ENCODE assay signal across 8 cellular contexts in the genomic region with DNA sequence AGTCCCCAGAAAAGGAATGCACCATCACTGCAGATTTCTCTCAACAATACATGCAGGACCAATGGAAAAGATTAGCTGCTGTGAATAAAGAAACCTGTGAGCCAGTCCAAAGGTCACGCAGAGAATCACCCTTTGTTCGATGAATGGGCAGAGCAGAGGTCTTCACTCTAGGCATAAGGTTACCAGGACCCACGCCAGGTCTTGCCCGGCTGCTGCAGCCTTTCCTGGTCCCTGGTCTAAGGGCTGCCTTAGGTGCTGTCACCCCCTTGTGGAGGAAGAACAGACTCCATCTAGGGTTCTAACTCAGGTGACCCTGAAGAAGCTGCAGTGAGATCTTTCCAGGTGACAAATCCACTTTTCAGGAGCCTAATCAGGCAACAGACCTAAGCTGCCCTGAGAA. TPM values are rescaled to one million over a fixed set of nuclear protein-coding genes. Genes with fewer than 3 reads are reported as not detected.
DNase-seq lines count a peak whose midpoint lies in the region; ATAC-seq and TF ChIP-seq lines count a peak whose summit lies in the region.

No MANE protein-coding gene starts in this region.

- H3K4me1 Mint-ChIP-seq in activated CD8-positive, alpha-beta memory T cell treated with anti-CD3 and anti-CD28 coated beads, Interleukin-2, amount 10 ng/mL, durations not matched to agents 7 days and 5 days: peaks cover 67% of the 10 kb centered on the region
- H3K4me1 Mint-ChIP-seq in activated naive CD4-positive, alpha-beta T cell treated with anti-CD3 and anti-CD28 coated beads for 36 hours (ENCODE audit: low read depth): peaks cover 38% of the 10 kb centered on the region

- intact Hi-C loops in activated naive CD4-positive, alpha-beta T cell treated with anti-CD3 and anti-CD28 coated beads for 36 hours (cut with micrococcal nuclease): loop anchor here (5.0 kb wide), 1 partner anchor 71 kb away; no protein-coding TSS in a partner anchor
- intact Hi-C loops in stomach (cut with DNase I; ENCODE audit: low total_unique reads): no loop called here

- H3K4me1 ChIP-seq in right atrium auricular region (peaks cover 0 to 11% of the 10 kb centered on the region in 2 donors), stomach (peaks cover 0 to 29% (median 5%) of the 10 kb centered on the region in 4 donors)

- H3K4me3 ChIP-seq in MG63: no peak overlapping the region
- H3K4me3 ChIP-seq in right atrium auricular region: no peak overlapping the region
- no peak overlapping the region for H3K4me3 ChIP-seq in stomach

- WGBS in stomach, 5 donors: 20 to 43% (median 31%) methylated on average over 4 of the region's 4 CpGs

- no peak overlapping the region for H3K27ac Mint-ChIP-seq in activated CD8-positive, alpha-beta memory T cell treated with anti-CD3 and anti-CD28 coated beads, Interleukin-2, amount 10 ng/mL, durations not matched to agents 7 days and 5 days
- no peak overlapping the region for H3K27ac Mint-ChIP-seq in activated naive CD4-positive, alpha-beta T cell treated with anti-CD3 and anti-CD28 coated beads for 36 hours

- no peaks in the 10 kb centered on the region for H3K27me3 ChIP-seq in MG63
- H3K27me3 ChIP-seq in right atrium auricular region: no peaks in the 10 kb centered on the region
- no peaks in the 10 kb centered on the region for H3K27me3 ChIP-seq in stomach

- no peak overlapping the region for H3K4me3 Mint-ChIP-seq in activated CD8-positive, alpha-beta memory T cell treated with anti-CD3 and anti-CD28 coated beads, Interleukin-2, amount 10 ng/mL, durations not matched to agents 7 days and 5 days
- no peak overlapping the region for H3K4me3 Mint-ChIP-seq in activated naive CD4-positive, alpha-beta T cell treated with anti-CD3 and anti-CD28 coated beads for 36 hours

- peaks cover 34% of the 10 kb centered on the region for H3K36me3 ChIP-seq in MG63
- H3K36me3 ChIP-seq in right atrium auricular region: peaks cover 54% of the 10 kb centered on the region
- peaks cover 44 to 89% (median 77%) of the 10 kb centered on the region in 4 donors for H3K36me3 ChIP-seq in stomach

- TF ChIP-seq POLR2A in stomach (IDR thresholded peaks at IDR 0.05): no peak

- H3K27ac ChIP-seq in right atrium auricular region (no peak overlapping the region), stomach (no peak overlapping the region)

- no peaks in the 10 kb centered on the region for H3K27me3 Mint-ChIP-seq in activated CD8-positive, alpha-beta memory T cell treated with anti-CD3 and anti-CD28 coated beads, Interleukin-2, amount 10 ng/mL, durations not matched to agents 7 days and 5 days
- no peaks in the 10 kb centered on the region for H3K27me3 Mint-ChIP-seq in activated naive CD4-positive, alpha-beta T cell treated with anti-CD3 and anti-CD28 coated beads for 36 hours (ENCODE audit: low read depth)

- peak; percentile 68 for DNase-seq in activated CD8-positive, alpha-beta memory T cell treated with anti-CD3 and anti-CD28 coated beads, Interleukin-2, amount 10 ng/mL, durations not matched to agents 7 days and 5 days
- DNase-seq in activated CD8-positive, alpha-beta memory T cell treated with anti-CD3 and anti-CD28 coated beads for 24 hours: no peak
- DNase-seq in MG63 (peak; percentile 27), right atrium auricular region (ENCODE audit: low spot score) (no peak), stomach (peak; percentile 72), DMS79 treated with DMSO at 0.1 percent for 48 hours (lab: John Stamatoyannopoulos, UW) (no peak), NK-92 (lab: John Stamatoyannopoulos, UW; ENCODE audit: unreplicated experiment) (no peak)
- peak; percentile 46 for DNase-seq in activated naive CD4-positive, alpha-beta T cell treated with anti-CD3 and anti-CD28 coated beads for 36 hours

- peak; percentile 74 for ATAC-seq in activated CD8-positive, alpha-beta memory T cell treated with anti-CD3 and anti-CD28 coated beads, Interleukin-2, amount 10 ng/mL, durations not matched to agents 7 days and 5 days

- H3K9me3 ChIP-seq in MG63 (no peaks in the 10 kb centered on the region), right atrium auricular region (no peaks in the 10 kb centered on the region), stomach (no peaks in the 10 kb centered on the region)

- peaks cover 56% of the 10 kb centered on the region for H3K36me3 Mint-ChIP-seq in activated CD8-positive, alpha-beta memory T cell treated with anti-CD3 and anti-CD28 coated beads, Interleukin-2, amount 10 ng/mL, durations not matched to agents 7 days and 5 days
- H3K36me3 Mint-ChIP-seq in activated naive CD4-positive, alpha-beta T cell treated with anti-CD3 and anti-CD28 coated beads for 36 hours (ENCODE audit: low read depth): peaks cover 57% of the 10 kb centered on the region

- no peak for TF ChIP-seq EP300 in stomach (IDR thresholded peaks at IDR 0.05)

- no peaks in the 10 kb centered on the region for H3K9me3 Mint-ChIP-seq in activated CD8-positive, alpha-beta memory T cell treated with anti-CD3 and anti-CD28 coated beads, Interleukin-2, amount 10 ng/mL, durations not matched to agents 7 days and 5 days (ENCODE audit: low read depth)
- H3K9me3 Mint-ChIP-seq in activated naive CD4-positive, alpha-beta T cell treated with anti-CD3 and anti-CD28 coated beads for 36 hours: no peaks in the 10 kb centered on the region

- CTCF ChIA-PET in activated CD8-positive, alpha-beta memory T cell treated with anti-CD3 and anti-CD28 coated beads, Interleukin-2, amount 10 ng/mL, durations not matched to agents 7 days and 5 days (lab: Charles Lee): interaction anchor here (0.5 to 5.0 kb wide), 31 partner anchors 8 to 135 kb away, joined by 3 to 41 read pairs (median 4); a partner anchor contains a TSS
- CTCF ChIA-PET in activated naive CD4-positive, alpha-beta T cell treated with anti-CD3 and anti-CD28 coated beads for 36 hours (lab: Charles Lee): interaction anchor here (1.3 to 2.5 kb wide), 2 partner anchors 91 to 129 kb away, joined by 3 to 6 read pairs; no protein-coding TSS in a partner anchor

- TF ChIP-seq CTCF in right atrium auricular region (IDR thresholded peaks at IDR 0.05): peak; percentile 14 to 60
- peak in 5 of 7 experiments; percentile 24 to 77 (median 57) for TF ChIP-seq CTCF in stomach (IDR thresholded peaks at IDR 0.05)

RNA-seq across cellular contexts. Expression of a gene that starts 29.0 kb away (rescaled TPM):
- 100 to 1,000 TPM; 347 to 389 TPM for total RNA-seq in activated CD8-positive, alpha-beta memory T cell treated with anti-CD3 and anti-CD28 coated beads, Interleukin-2, amount 10 ng/mL, durations not matched to agents 7 days and 5 days
- 98.0 and 116 TPM in 2 replicates for total RNA-seq in MG63 (2014; rRNA removed; shearing (Covaris generic); ENCODE audit: low replicate concordance)
- 100 to 1,000 TPM; 240 to 245 TPM for total RNA-seq in activated naive CD4-positive, alpha-beta T cell treated with anti-CD3 and anti-CD28 coated beads for 36 hours
- total RNA-seq in right atrium auricular region (100 to 1,000 TPM in 1 of 2 donors, 10 to 100 TPM in 1; 79.2 to 128 TPM), stomach (100 to 1,000 TPM in 4 of 5 donors, 10 to 100 TPM in 1; 80.5 to 438 (median 181) TPM)
- polyA plus RNA-seq in stomach: 10 to 100 TPM; 61.3 to 82.7 (median 77.5) TPM

RNA-seq across cellular contexts. Expression of a gene that starts 36.1 kb away (rescaled TPM):
- total RNA-seq in activated CD8-positive, alpha-beta memory T cell treated with anti-CD3 and anti-CD28 coated beads, Interleukin-2, amount 10 ng/mL, durations not matched to agents 7 days and 5 days: 100 to 1,000 TPM; 109 to 119 TPM
- 48.5 and 57.2 TPM in 2 replicates for total RNA-seq in MG63 (2014; rRNA removed; shearing (Covaris generic); ENCODE audit: low replicate concordance)
- 100 to 1,000 TPM; 126 to 128 TPM for total RNA-seq in activated naive CD4-positive, alpha-beta T cell treated with anti-CD3 and anti-CD28 coated beads for 36 hours
- total RNA-seq in right atrium auricular region: 10 to 100 TPM; 12.2 to 15.3 TPM
- 10 to 100 TPM; 28.6 to 54.2 (median 42.6) TPM for total RNA-seq in stomach
- polyA plus RNA-seq in stomach: 10 to 100 TPM; 25.2 to 44.9 (median 35.7) TPM

Comparison
In these comparisons a context has a peak if more than half of its experiments do, and no peak if none do; other contexts are left out.
1. DNase-seq: peak in activated CD8-positive, alpha-beta memory T cell treated with anti-CD3 and anti-CD28 coated beads, Interleukin-2, amount 10 ng/mL, durations not matched to agents 7 days and 5 days (single experiment), MG63 (single experiment), activated naive CD4-positive, alpha-beta T cell treated with anti-CD3 and anti-CD28 coated beads for 36 hours (single experiment) and stomach (single experiment); none in activated CD8-positive, alpha-beta memory T cell treated with anti-CD3 and anti-CD28 coated beads for 24 hours (single experiment), right atrium auricular region (single experiment), DMS79 treated with DMSO at 0.1 percent for 48 hours (single experiment) and NK-92 (single experiment).